ENCODE assay signal across 9 cellular contexts in genomic region chr9:38016375-38017120, GRCh38. TPM values are rescaled to one million over a fixed set of nuclear protein-coding genes. Genes with fewer than 3 reads are reported as not detected.
DNase-seq lines count a peak whose midpoint lies in the region; ATAC-seq lines count a peak whose summit lies in the region.
"Had no signal": no experiment of that assay in that cellular context is flagged by ENCODE, and none has a peak within 500 bp of the region (broad histone marks: within the 10 kb centered on the region; RNA-seq: fewer than 3 reads in every experiment).

No MANE protein-coding gene starts in this region.

- H3K4me3 Mint-ChIP-seq in T-helper 17 cell, result no peak overlapping the region
- H3K4me3 Mint-ChIP-seq in activated T-helper 2 cell treated with anti-CD3 and anti-CD28 coated beads, Interferon-gamma antibody, Interleukin-2, Interleukin-4, amounts not matched to agents 10 μg/mL and 5 μg/mL and 100 μg/mL, durations not matched to agents 14 hours and 24 hours and 36 hours (ENCODE audit: low read depth), result no peak overlapping the region
- H3K4me3 Mint-ChIP-seq: activated CD4-positive, alpha-beta memory T cell treated with anti-CD3 and anti-CD28 coated beads for 36 hours had no signal

- H3K4me1 ChIP-seq in ES-I3 (ENCODE audit: insufficient read depth, low read length), result peaks cover 44% of the 10 kb centered on the region
- H3K4me1 ChIP-seq in right cardiac atrium (ENCODE audit: control insufficient read depth, insufficient read depth, low read length), result peaks cover 24% of the 10 kb centered on the region

- peak; percentile 93 for DNase-seq in astrocyte of the hippocampus (ENCODE audit: low read depth, low spot score)
- DNase-seq in right cardiac atrium, result peak in 1 of 3 donors; percentile 17
- DNase-seq in sciatic nerve (ENCODE audit: low spot score), result no peak
- no peak for DNase-seq in T-helper 17 cell
- DNase-seq in activated T-helper 2 cell treated with anti-CD3 and anti-CD28 coated beads, Interferon-gamma antibody, Interleukin-2, Interleukin-4, amounts not matched to agents 10 μg/mL and 5 μg/mL and 100 μg/mL, durations not matched to agents 14 hours and 24 hours and 36 hours (ENCODE audit: low spot score), result no peak
- DNase-seq in NCI-H1105 treated with DMSO at 0.1 percent for 48 hours (lab: John Stamatoyannopoulos, UW), result no peak
- DNase-seq: activated CD4-positive, alpha-beta memory T cell treated with anti-CD3 and anti-CD28 coated beads for 36 hours had no signal

- no peaks in the 10 kb centered on the region for H3K36me3 Mint-ChIP-seq in T-helper 17 cell (ENCODE audit: low read depth)
- H3K36me3 Mint-ChIP-seq in activated T-helper 2 cell treated with anti-CD3 and anti-CD28 coated beads, Interferon-gamma antibody, Interleukin-2, Interleukin-4, amounts not matched to agents 10 μg/mL and 5 μg/mL and 100 μg/mL, durations not matched to agents 14 hours and 24 hours and 36 hours (ENCODE audit: low read depth), result no peaks in the 10 kb centered on the region
- H3K36me3 Mint-ChIP-seq: activated CD4-positive, alpha-beta memory T cell treated with anti-CD3 and anti-CD28 coated beads for 36 hours had no signal

- peak overlapping the region; percentile 19; the same call in 1 of the 2 replicates for H3K9ac ChIP-seq in ES-I3 (ENCODE audit: low read depth, low read length)

- H3K27me3 ChIP-seq in right cardiac atrium (ENCODE audit: control insufficient read depth, insufficient read depth), result no peaks in the 10 kb centered on the region

- no peaks in the 10 kb centered on the region for H3K4me1 Mint-ChIP-seq in T-helper 17 cell
- H3K4me1 Mint-ChIP-seq in activated T-helper 2 cell treated with anti-CD3 and anti-CD28 coated beads, Interferon-gamma antibody, Interleukin-2, Interleukin-4, amounts not matched to agents 10 μg/mL and 5 μg/mL and 100 μg/mL, durations not matched to agents 14 hours and 24 hours and 36 hours (ENCODE audit: low read depth), result no peaks in the 10 kb centered on the region

- 57% methylated on average over 11 of the region's 11 CpGs for WGBS in right cardiac atrium

- H3K4me3 ChIP-seq in right cardiac atrium (ENCODE audit: low read length), result no peak overlapping the region

- peaks cover 14% of the 10 kb centered on the region for H3K27me3 Mint-ChIP-seq in T-helper 17 cell
- no peaks in the 10 kb centered on the region for H3K27me3 Mint-ChIP-seq in activated T-helper 2 cell treated with anti-CD3 and anti-CD28 coated beads, Interferon-gamma antibody, Interleukin-2, Interleukin-4, amounts not matched to agents 10 μg/mL and 5 μg/mL and 100 μg/mL, durations not matched to agents 14 hours and 24 hours and 36 hours (ENCODE audit: low read depth)

- H3K9me3 ChIP-seq in ES-I3 (ENCODE audit: control insufficient read depth, insufficient read depth, low read length) (no peaks in the 10 kb centered on the region), right cardiac atrium (ENCODE audit: control insufficient read depth, low read length) (no peaks in the 10 kb centered on the region), T-helper 17 cell (ENCODE audit: control insufficient read depth, low read length, poor library complexity, severe bottlenecking) (no peaks in the 10 kb centered on the region)

- H3K9me3 Mint-ChIP-seq in activated T-helper 2 cell treated with anti-CD3 and anti-CD28 coated beads, Interferon-gamma antibody, Interleukin-2, Interleukin-4, amounts not matched to agents 10 μg/mL and 5 μg/mL and 100 μg/mL, durations not matched to agents 14 hours and 24 hours and 36 hours, result no peaks in the 10 kb centered on the region
- H3K9me3 Mint-ChIP-seq: activated CD4-positive, alpha-beta memory T cell treated with anti-CD3 and anti-CD28 coated beads for 36 hours had no signal

- intact Hi-C loops in right cardiac atrium (cut with DNase I) (loop anchor here in 2 of 4 donors (5.0 to 10.0 kb wide), 2 partner anchors 48 to 51 kb away; partner anchors contain the start of gene SHB (in 2 of the 2)), sciatic nerve (cut with DNase I) (no loop called here)
- intact Hi-C loops in activated T-helper 2 cell treated with anti-CD3 and anti-CD28 coated beads, Interferon-gamma antibody, Interleukin-2, Interleukin-4, amounts not matched to agents 10 μg/mL and 5 μg/mL and 100 μg/mL, durations not matched to agents 14 hours and 24 hours and 36 hours (cut with micrococcal nuclease), result no loop called here

- ATAC-seq in right cardiac atrium (no peak), sciatic nerve (peak; percentile 27), T-helper 17 cell (no peak), HG03095 (IDR thresholded peaks at IDR 0.05; ENCODE audit: unreplicated experiment) (no peak)

- H3K36me3 ChIP-seq in ES-I3 (ENCODE audit: insufficient read depth, low read length), result peaks cover 3% of the 10 kb centered on the region; the same call in 1 of the 2 replicates

- H3K27ac ChIP-seq in right cardiac atrium (ENCODE audit: low read length), result peak overlapping the region; percentile 31

- no peak overlapping the region for H3K27ac Mint-ChIP-seq in T-helper 17 cell
- no peak overlapping the region for H3K27ac Mint-ChIP-seq in activated T-helper 2 cell treated with anti-CD3 and anti-CD28 coated beads, Interferon-gamma antibody, Interleukin-2, Interleukin-4, amounts not matched to agents 10 μg/mL and 5 μg/mL and 100 μg/mL, durations not matched to agents 14 hours and 24 hours and 36 hours
- H3K27ac Mint-ChIP-seq: activated CD4-positive, alpha-beta memory T cell treated with anti-CD3 and anti-CD28 coated beads for 36 hours had no signal

RNA-seq across cellular contexts. Expression of gene SHB, which starts 52.5 kb away (rescaled TPM):
- total RNA-seq in right cardiac atrium (10 to 100 TPM; 25.7 to 38.9 (median 31.0) TPM), sciatic nerve (15.9 TPM), T-helper 17 cell (1 to 10 TPM in 1 of 2 donors, under 1 TPM in 1; 0.65 to 1.5 TPM)
- polyA plus RNA-seq in right cardiac atrium, result 14.5 TPM
- total RNA-seq in activated T-helper 2 cell treated with anti-CD3 and anti-CD28 coated beads, Interferon-gamma antibody, Interleukin-2, Interleukin-4, amounts not matched to agents 10 μg/mL and 5 μg/mL and 100 μg/mL, durations not matched to agents 14 hours and 24 hours and 36 hours, result 1.7 and 1.9 TPM in 2 replicates
